ENCODE assay signal across 8 cellular contexts in genomic region chr16:66342294-66342900, GRCh38. TPM values are rescaled to one million over a fixed set of nuclear protein-coding genes. Genes with fewer than 3 reads are reported as not detected.
DNase-seq lines count a peak whose midpoint lies in the region; ATAC-seq and TF ChIP-seq lines count a peak whose summit lies in the region.

No MANE protein-coding gene starts in this region.

- H3K27ac ChIP-seq in PC-9 = no peak overlapping the region

- no peaks in the 10 kb centered on the region for H3K9me3 Mint-ChIP-seq in activated naive CD4-positive, alpha-beta T cell treated with anti-CD3 and anti-CD28 coated beads, Interleukin-2, amount 10 ng/mL, durations not matched to agents 7 days and 5 days
- no peaks in the 10 kb centered on the region for H3K9me3 Mint-ChIP-seq in stimulated activated effector memory CD8-positive, alpha-beta T cell treated with anti-CD3 and anti-CD28 coated beads, Interleukin-12 subunit alpha, Interleukin-12 subunit beta, amount 100 ng/mL, for 72 hours

- DNase-seq in activated naive CD4-positive, alpha-beta T cell treated with anti-CD3 and anti-CD28 coated beads, Interleukin-2, amount 10 ng/mL, durations not matched to agents 7 days and 5 days = peak; percentile 34
- DNase-seq in activated naive CD4-positive, alpha-beta T cell (lab: John Stamatoyannopoulos, UW) = no peak
- DNase-seq in PC-9 (peak in 1 of 2 experiments; percentile 35), fibroblast of pulmonary artery (ENCODE audit: low read depth) (peak; percentile 39), NCI-H187 (lab: John Stamatoyannopoulos, UW) (no peak), SIG-M5 treated with dmso at 0.1 percent for 504 hours (lab: John Stamatoyannopoulos, UW; ENCODE audit: unreplicated experiment) (no peak)
- peak; percentile 11 to 57 for DNase-seq in stimulated activated effector memory CD8-positive, alpha-beta T cell treated with anti-CD3 and anti-CD28 coated beads, Interleukin-12 subunit alpha, Interleukin-12 subunit beta, amount 100 ng/mL, for 72 hours (ENCODE audit: low spot score in 2 of 2)

- H3K4me2 ChIP-seq in PC-9 = no peak overlapping the region

- H3K9me2 ChIP-seq in PC-9 (ENCODE audit: insufficient read depth) = no peaks in the 10 kb centered on the region

- peaks cover 40% of the 10 kb centered on the region for H3K27me3 Mint-ChIP-seq in activated naive CD4-positive, alpha-beta T cell treated with anti-CD3 and anti-CD28 coated beads, Interleukin-2, amount 10 ng/mL, durations not matched to agents 7 days and 5 days

- H3K4me1 ChIP-seq in PC-9 (replicated peaks; ENCODE audit: insufficient read depth) = no peaks in the 10 kb centered on the region

- no peak overlapping the region for H3K4me3 Mint-ChIP-seq in activated naive CD4-positive, alpha-beta T cell treated with anti-CD3 and anti-CD28 coated beads, Interleukin-2, amount 10 ng/mL, durations not matched to agents 7 days and 5 days
- H3K4me3 Mint-ChIP-seq in stimulated activated effector memory CD8-positive, alpha-beta T cell treated with anti-CD3 and anti-CD28 coated beads, Interleukin-12 subunit alpha, Interleukin-12 subunit beta, amount 100 ng/mL, for 72 hours = no peak overlapping the region

- H3K36me3 ChIP-seq in PC-9 (ENCODE audit: low read depth) = no peaks in the 10 kb centered on the region

- H3K4me3 ChIP-seq in PC-9 (no peak overlapping the region), fibroblast of pulmonary artery (replicated peaks; ENCODE audit: low read depth, low read length) (no peak overlapping the region)

- CTCF ChIA-PET in activated naive CD4-positive, alpha-beta T cell treated with anti-CD3 and anti-CD28 coated beads, Interleukin-2, amount 10 ng/mL, durations not matched to agents 7 days and 5 days (lab: Charles Lee) = interaction anchor here (0.5 to 2.2 kb wide), 13 partner anchors 9 to 956 kb away, joined by 3 to 12 read pairs (median 3); no protein-coding TSS in a partner anchor
- CTCF ChIA-PET in PC-9 (lab: Charles Lee) = interaction anchor here (0.7 kb wide), 1 partner anchor 52 kb away, joined by 3 read pairs; no protein-coding TSS in a partner anchor

- H3F3A ChIP-seq in PC-9 (ENCODE audit: insufficient read depth, low read depth) = no peaks in the 10 kb centered on the region

- no peak overlapping the region for H2AFZ ChIP-seq in PC-9

- no TSS peak for BruUV-seq in PC-9 (replicated peaks; lab: Mats Ljungman, UMichigan)

- no peaks in the 10 kb centered on the region for H3K27me3 ChIP-seq in PC-9 (ENCODE audit: insufficient read depth, low read depth)

- H3K36me3 Mint-ChIP-seq in activated naive CD4-positive, alpha-beta T cell treated with anti-CD3 and anti-CD28 coated beads, Interleukin-2, amount 10 ng/mL, durations not matched to agents 7 days and 5 days = no peaks in the 10 kb centered on the region
- H3K36me3 Mint-ChIP-seq in stimulated activated effector memory CD8-positive, alpha-beta T cell treated with anti-CD3 and anti-CD28 coated beads, Interleukin-12 subunit alpha, Interleukin-12 subunit beta, amount 100 ng/mL, for 72 hours = no peaks in the 10 kb centered on the region

- H3K27ac Mint-ChIP-seq in activated naive CD4-positive, alpha-beta T cell treated with anti-CD3 and anti-CD28 coated beads, Interleukin-2, amount 10 ng/mL, durations not matched to agents 7 days and 5 days = no peak overlapping the region
- no peak overlapping the region for H3K27ac Mint-ChIP-seq in stimulated activated effector memory CD8-positive, alpha-beta T cell treated with anti-CD3 and anti-CD28 coated beads, Interleukin-12 subunit alpha, Interleukin-12 subunit beta, amount 100 ng/mL, for 72 hours

- POLR2A ChIA-PET in PC-9 (lab: Charles Lee; ENCODE audit: unreplicated experiment) = no interaction called here

- TF ChIP-seq CTCF in PC-9 (conservative IDR thresholded peaks at IDR 0.05) (peak; percentile 71), fibroblast of pulmonary artery (IDR thresholded peaks at IDR 0.05; ENCODE audit: low read length, missing control alignments) (peak; percentile 88)

- no peaks in the 10 kb centered on the region for H3K79me2 ChIP-seq in PC-9 (ENCODE audit: low read depth)

- no peaks in the 10 kb centered on the region for H4K20me1 ChIP-seq in PC-9 (ENCODE audit: insufficient read depth)

- intact Hi-C loops in PC-9 (cut with micrococcal nuclease; ENCODE audit: unreplicated experiment) = no loop called here

- H3K4me1 Mint-ChIP-seq in activated naive CD4-positive, alpha-beta T cell treated with anti-CD3 and anti-CD28 coated beads, Interleukin-2, amount 10 ng/mL, durations not matched to agents 7 days and 5 days = no peaks in the 10 kb centered on the region
- no peaks in the 10 kb centered on the region for H3K4me1 Mint-ChIP-seq in stimulated activated effector memory CD8-positive, alpha-beta T cell treated with anti-CD3 and anti-CD28 coated beads, Interleukin-12 subunit alpha, Interleukin-12 subunit beta, amount 100 ng/mL, for 72 hours

- H3K9me3 ChIP-seq in PC-9 (ENCODE audit: insufficient read depth, low read depth) = no peaks in the 10 kb centered on the region

- ATAC-seq in stimulated activated effector memory CD8-positive, alpha-beta T cell treated with anti-CD3 and anti-CD28 coated beads, Interleukin-12 subunit alpha, Interleukin-12 subunit beta, amount 100 ng/mL, for 72 hours = peak; percentile 20
- no peak for ATAC-seq in GM19324 (IDR thresholded peaks at IDR 0.05; ENCODE audit: low FRiP score, unreplicated experiment)

RNA-seq across cellular contexts. Expression of gene CDH5, which starts 24.1 kb away (rescaled TPM):
- 2.4 and 3.6 TPM in 2 replicates for total RNA-seq in PC-9 (2021)

Comparison
In these comparisons a context has a peak if more than half of its experiments do, and no peak if none do; other contexts are left out.
1. DNase-seq: peak in activated naive CD4-positive, alpha-beta T cell treated with anti-CD3 and anti-CD28 coated beads, Interleukin-2, amount 10 ng/mL, durations not matched to agents 7 days and 5 days (single experiment), fibroblast of pulmonary artery (single experiment) and stimulated activated effector memory CD8-positive, alpha-beta T cell treated with anti-CD3 and anti-CD28 coated beads, Interleukin-12 subunit alpha, Interleukin-12 subunit beta, amount 100 ng/mL, for 72 hours (2 of 2); none in activated naive CD4-positive, alpha-beta T cell (0 of 4), NCI-H187 (0 of 2) and SIG-M5 treated with dmso at 0.1 percent for 504 hours (single experiment).